ENCODE assay signal across 8 cellular contexts in the genomic region with DNA sequence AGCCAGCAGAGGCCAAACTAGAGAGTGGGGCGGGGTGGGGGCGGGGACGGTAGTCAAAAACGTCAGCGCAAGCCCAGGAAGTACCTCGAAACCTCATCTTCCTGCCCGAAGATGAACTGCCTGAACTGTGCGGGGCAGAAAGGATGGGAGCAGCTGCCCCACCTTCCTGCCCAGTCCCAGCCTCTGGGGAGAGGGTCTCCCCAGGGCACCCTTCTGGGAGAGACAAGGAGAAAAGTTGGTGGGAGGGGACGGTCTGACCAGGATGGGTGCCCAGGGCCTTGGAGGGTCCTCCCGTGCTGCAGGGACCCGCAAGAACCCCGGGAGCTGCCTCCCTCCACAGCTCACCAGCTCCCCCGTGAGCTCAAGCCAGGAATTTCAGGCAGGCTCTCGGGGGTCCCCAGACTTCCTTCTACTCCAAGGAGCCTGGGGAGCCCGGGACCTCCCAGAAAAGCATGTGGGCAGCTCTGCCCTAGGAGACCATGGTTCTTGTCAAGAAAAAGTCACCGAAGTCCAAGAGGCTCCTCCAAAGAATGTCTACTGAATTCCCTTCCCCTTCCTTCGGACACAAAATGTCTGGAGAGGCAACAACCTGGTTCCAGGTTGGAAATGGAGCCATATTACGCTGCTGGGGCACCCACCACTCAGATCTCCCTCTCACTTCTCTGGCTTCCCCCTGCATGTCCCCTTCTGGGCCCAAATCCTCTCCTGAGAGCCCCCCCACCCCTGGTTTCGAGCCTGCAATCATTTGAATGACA. TPM values are rescaled to one million over a fixed set of nuclear protein-coding genes. Genes with fewer than 3 reads are reported as not detected.
DNase-seq lines count a peak whose midpoint lies in the region; ATAC-seq and TF ChIP-seq lines count a peak whose summit lies in the region.

No MANE protein-coding gene starts in this region.

- peak overlapping the region; percentile 54 for H3K9ac ChIP-seq in OCI-LY3 (ENCODE audit: low read length)

- H3K27me3 Mint-ChIP-seq in activated T-helper 1 cell treated with anti-CD3 and anti-CD28 coated beads, Interleukin-12 subunit alpha, Interleukin-12 subunit beta, Interleukin-2, Interleukin-4 antibody, amounts not matched to agents 30 ng/mL and 10 ng/mL and 1 ng/mL, durations not matched to agents 14 hours and 24 hours and 36 hours (ENCODE audit: insufficient read depth): no peaks in the 10 kb centered on the region

- peak overlapping the region; percentile 89 for H3K27ac Mint-ChIP-seq in activated T-helper 1 cell treated with anti-CD3 and anti-CD28 coated beads, Interleukin-12 subunit alpha, Interleukin-12 subunit beta, Interleukin-2, Interleukin-4 antibody, amounts not matched to agents 30 ng/mL and 10 ng/mL and 1 ng/mL, durations not matched to agents 14 hours and 24 hours and 36 hours

- no peaks in the 10 kb centered on the region for H3K79me2 ChIP-seq in OCI-LY3 (ENCODE audit: low read length)

- peak overlapping the region; percentile 85 for H3K4me3 ChIP-seq in OCI-LY3 (ENCODE audit: low read length)

- no peaks in the 10 kb centered on the region for H3K9me3 Mint-ChIP-seq in activated T-helper 1 cell treated with anti-CD3 and anti-CD28 coated beads, Interleukin-12 subunit alpha, Interleukin-12 subunit beta, Interleukin-2, Interleukin-4 antibody, amounts not matched to agents 30 ng/mL and 10 ng/mL and 1 ng/mL, durations not matched to agents 14 hours and 24 hours and 36 hours

- intact Hi-C loops in activated T-helper 1 cell treated with anti-CD3 and anti-CD28 coated beads, Interleukin-12 subunit alpha, Interleukin-12 subunit beta, Interleukin-2, Interleukin-4 antibody, amounts not matched to agents 30 ng/mL and 10 ng/mL and 1 ng/mL, durations not matched to agents 14 hours and 24 hours and 36 hours (cut with micrococcal nuclease): loop anchor here (1.0 to 10.0 kb wide), 4 partner anchors 11 to 735 kb away; a partner anchor contains a TSS
- intact Hi-C loops in head of caudate nucleus (cut with DNase I): no loop called here
- intact Hi-C loops in sciatic nerve (cut with DNase I): no loop called here

- peak; percentile 82 for DNase-seq in AG20443 (ENCODE audit: low spot score)
- DNase-seq in activated T-helper 1 cell treated with anti-CD3 and anti-CD28 coated beads, Interleukin-12 subunit alpha, Interleukin-12 subunit beta, Interleukin-2, Interleukin-4 antibody, amounts not matched to agents 30 ng/mL and 10 ng/mL and 1 ng/mL, durations not matched to agents 14 hours and 24 hours and 36 hours (ENCODE audit: low spot score): peak; percentile 41
- DNase-seq in head of caudate nucleus: peak in 26 of 42 donors; percentile 5 to 60 (median 28)
- DNase-seq in sciatic nerve (ENCODE audit: low spot score): peak; percentile 73
- DNase-seq in ureter (ENCODE audit: low spot score): no peak

- no peaks in the 10 kb centered on the region for H3K9me3 ChIP-seq in OCI-LY3 (ENCODE audit: insufficient read depth, low read length)

- H3K4me1 ChIP-seq in OCI-LY3 (ENCODE audit: low read length): peaks cover 13% of the 10 kb centered on the region

- peak overlapping the region; percentile 77 for H3K4me3 Mint-ChIP-seq in activated T-helper 1 cell treated with anti-CD3 and anti-CD28 coated beads, Interleukin-12 subunit alpha, Interleukin-12 subunit beta, Interleukin-2, Interleukin-4 antibody, amounts not matched to agents 30 ng/mL and 10 ng/mL and 1 ng/mL, durations not matched to agents 14 hours and 24 hours and 36 hours

- peaks cover 4% of the 10 kb centered on the region for H3K36me3 Mint-ChIP-seq in activated T-helper 1 cell treated with anti-CD3 and anti-CD28 coated beads, Interleukin-12 subunit alpha, Interleukin-12 subunit beta, Interleukin-2, Interleukin-4 antibody, amounts not matched to agents 30 ng/mL and 10 ng/mL and 1 ng/mL, durations not matched to agents 14 hours and 24 hours and 36 hours (ENCODE audit: low read depth)

- TF ChIP-seq CTCF in OCI-LY3 (IDR thresholded peaks at IDR 0.05; ENCODE audit: low read depth, low read length): peak; percentile 74

- H4K20me1 ChIP-seq in OCI-LY3 (ENCODE audit: insufficient read depth, low read length): no peaks in the 10 kb centered on the region

- H3K27me3 ChIP-seq in OCI-LY3 (ENCODE audit: low read depth, low read length): no peaks in the 10 kb centered on the region

- ATAC-seq in GM18511 (IDR thresholded peaks at IDR 0.05; ENCODE audit: unreplicated experiment) (peak; percentile 89), HG02973 (IDR thresholded peaks at IDR 0.05; ENCODE audit: unreplicated experiment) (peak; percentile 58), sciatic nerve (peak; percentile 75)

- H2AFZ ChIP-seq in OCI-LY3 (ENCODE audit: low read depth, low read length): peak overlapping the region; percentile 75

- no peak overlapping the region for H3K27ac ChIP-seq in OCI-LY3 (ENCODE audit: low read length)

- peaks cover 36% of the 10 kb centered on the region for H3K4me1 Mint-ChIP-seq in activated T-helper 1 cell treated with anti-CD3 and anti-CD28 coated beads, Interleukin-12 subunit alpha, Interleukin-12 subunit beta, Interleukin-2, Interleukin-4 antibody, amounts not matched to agents 30 ng/mL and 10 ng/mL and 1 ng/mL, durations not matched to agents 14 hours and 24 hours and 36 hours (ENCODE audit: low read depth)

- no peaks in the 10 kb centered on the region for H3K36me3 ChIP-seq in OCI-LY3 (replicated peaks; ENCODE audit: low read depth, low read length)

- H3K4me2 ChIP-seq in OCI-LY3 (ENCODE audit: low read length): peak overlapping the region; percentile 87

RNA-seq across cellular contexts. Expression of a gene that starts 52.8 kb away (rescaled TPM):
- 142 and 150 TPM in 2 replicates for total RNA-seq in activated T-helper 1 cell treated with anti-CD3 and anti-CD28 coated beads, Interleukin-12 subunit alpha, Interleukin-12 subunit beta, Interleukin-2, Interleukin-4 antibody, amounts not matched to agents 30 ng/mL and 10 ng/mL and 1 ng/mL, durations not matched to agents 14 hours and 24 hours and 36 hours
- total RNA-seq in sciatic nerve (30.0 TPM), ureter (24.1 TPM)
